9 cellular contexts compared by ENCODE assay signal in genomic region chr17:17495448-17496188, GRCh38. TPM values are rescaled to one million over a fixed set of nuclear protein-coding genes. Genes with fewer than 3 reads are reported as not detected.
DNase-seq lines count a peak whose midpoint lies in the region; ATAC-seq and TF ChIP-seq lines count a peak whose summit lies in the region.
"Had no signal": no experiment of that assay in that cellular context is flagged by ENCODE, and none has a peak within 500 bp of the region (broad histone marks: within the 10 kb centered on the region; RNA-seq: fewer than 3 reads in every experiment).

No MANE protein-coding gene starts in this region.

- 1% methylated on average over 72 to 77 of the region's 77 CpGs for WGBS in lung, 2 donors

- H3K4me1 ChIP-seq in SJSA1 (replicated peaks) (peaks cover 11% of the 10 kb centered on the region), lung (ENCODE audit: control insufficient read depth in 2 of 2, insufficient read depth in 2 of 2, low read length in 2 of 2) (peaks cover 0 to 5% of the 10 kb centered on the region in 2 donors), subcutaneous abdominal adipose tissue (ENCODE audit: control insufficient read depth in 5 of 5, insufficient read depth in 5 of 5, low read length in 5 of 5) (peaks cover 5 to 57% (median 31%) of the 10 kb centered on the region in 5 donors)

- DNase-seq in SJSA1 (ENCODE audit: low read depth in 1 of 2, low spot score in 2 of 2) (no peak), dermis blood vessel endothelial cell (peak; percentile 49), lung (ENCODE audit: low spot score) (peak; percentile 40), hepatic stellate cell (ENCODE audit: low spot score) (no peak), NCI-H187 (lab: John Stamatoyannopoulos, UW) (no peak), amniotic stem cell (lab: John Stamatoyannopoulos, UW) (no peak)

- H3K36me3 ChIP-seq in SJSA1 (peaks cover 30% of the 10 kb centered on the region), lung (ENCODE audit: control insufficient read depth in 2 of 2, insufficient read depth in 2 of 2, low read length in 2 of 2) (peaks cover 9 to 11% of the 10 kb centered on the region in 2 donors), subcutaneous abdominal adipose tissue (ENCODE audit: control insufficient read depth in 5 of 5, insufficient read depth in 5 of 5, low read length in 5 of 5) (peaks cover 0 to 24% (median 21%) of the 10 kb centered on the region in 5 donors)

- H3K27me3 ChIP-seq in SJSA1 (replicated peaks): no peaks in the 10 kb centered on the region
- no peaks in the 10 kb centered on the region for H3K27me3 ChIP-seq in lung (ENCODE audit: control insufficient read depth, insufficient read depth)
- no peaks in the 10 kb centered on the region for H3K27me3 ChIP-seq in subcutaneous abdominal adipose tissue (ENCODE audit: control insufficient read depth in 5 of 5, insufficient read depth in 4 of 5, low read length in 5 of 5)

- H3K9me3 ChIP-seq in SJSA1 (replicated peaks): peaks cover 4% of the 10 kb centered on the region
- no peaks in the 10 kb centered on the region for H3K9me3 ChIP-seq in lung (ENCODE audit: control insufficient read depth in 2 of 2, insufficient read depth in 1 of 2, low read length in 1 of 2)
- no peaks in the 10 kb centered on the region for H3K9me3 ChIP-seq in subcutaneous abdominal adipose tissue (ENCODE audit: control insufficient read depth in 5 of 5, low read length in 5 of 5)

- peak overlapping the region; percentile 66 to 93 (median 77) for H3K9ac ChIP-seq in subcutaneous abdominal adipose tissue (ENCODE audit: low read length in 5 of 5)

- ATAC-seq in GM18909 (IDR thresholded peaks at IDR 0.05; ENCODE audit: poor library complexity, unreplicated experiment) (peak; percentile 13), lung (ENCODE audit: insufficient read depth, low FRiP score) (no peak)

- TF ChIP-seq CTCF in lung (IDR thresholded peaks at IDR 0.05; ENCODE audit: control extremely low read depth, extremely low read depth): no peak

- peak overlapping the region; percentile 47 for H3K4me3 ChIP-seq in SJSA1
- H3K4me3 ChIP-seq in lung: peak overlapping the region; percentile 56
- peak overlapping the region; percentile 78 to 97 (median 95) for H3K4me3 ChIP-seq in subcutaneous abdominal adipose tissue (ENCODE audit: low read depth in 1 of 5, low read length in 5 of 5)

- H3K27ac ChIP-seq in SJSA1: no peak overlapping the region
- H3K27ac ChIP-seq in lung (ENCODE audit: low read depth in 1 of 2, low read length in 1 of 2): peak overlapping the region; percentile 81 to 86
- peak overlapping the region; percentile 96 for H3K27ac ChIP-seq in subcutaneous abdominal adipose tissue (ENCODE audit: low read depth, low read length)

RNA-seq across cellular contexts. Expression of gene RASD1, which starts 0.6 kb away (rescaled TPM):
- 0.28 and 1.3 TPM in 2 replicates for total RNA-seq in SJSA1 (2014; rRNA removed; shearing (Covaris generic))
- total RNA-seq in dermis blood vessel endothelial cell: 6.3 and 12.8 TPM in 2 replicates
- 10 to 100 TPM in 1 of 2 donors, 1 to 10 TPM in 1; 3.8 to 11.4 TPM for total RNA-seq in lung
- polyA plus RNA-seq in lung: 10 to 100 TPM; 13.5 to 53.8 TPM
- total RNA-seq: RPMI7951 had no signal

RNA-seq across cellular contexts. Expression of gene MED9, which starts 18.8 kb away (rescaled TPM):
- total RNA-seq in SJSA1 (2014; rRNA removed; shearing (Covaris generic)): 8.6 and 13.1 TPM in 2 replicates
- total RNA-seq in dermis blood vessel endothelial cell (12.3 and 13.1 TPM in 2 replicates), lung (10 to 100 TPM; 14.2 to 15.4 TPM)
- polyA plus RNA-seq in lung: 10 to 100 TPM; 10.8 to 12.4 TPM

Comparison
In these comparisons a context has a peak if more than half of its experiments do, and no peak if none do; other contexts are left out.
1. DNase-seq: peak in dermis blood vessel endothelial cell (single experiment) and lung (single experiment); none in SJSA1 (0 of 2), hepatic stellate cell (single experiment), NCI-H187 (0 of 2) and amniotic stem cell (single experiment).
2. Peak in every context shown above with its lines, with median percentiles within 50 percentile points of each other: H3K4me3 ChIP-seq.